Comparison of ENCODE assay signal across 9 cellular contexts in genomic region chr6:165049362-165049761, GRCh38.
A peak's percentile ranks its signal among the peaks of the same experiment; 100 is the strongest.
DNase-seq lines count a peak whose midpoint lies in the region; ATAC-seq and TF ChIP-seq lines count a peak whose summit lies in the region.
"Had no signal": no experiment of that assay in that cellular context is flagged by ENCODE, and none has a peak within 500 bp of the region (broad histone marks: within the 10 kb centered on the region; RNA-seq: fewer than 3 reads in every experiment).

No MANE protein-coding gene starts in this region.

- peak; percentile 77 for TF ChIP-seq CTCF in BE2C (IDR thresholded peaks at IDR 0.05; ENCODE audit: low read depth, low read length)
- TF ChIP-seq CTCF in GM13977 (IDR thresholded peaks at IDR 0.05; ENCODE audit: extremely low read depth, insufficient read depth, missing control alignments): peak; percentile 55
- no peak; the same call in 1 of the 2 replicates for TF ChIP-seq CTCF in RWPE1 (conservative IDR thresholded peaks at IDR 0.05; ENCODE audit: low read depth)

- no peak overlapping the region for H3K4me3 ChIP-seq in BE2C (ENCODE audit: low read depth, low read length)

- POLR2A ChIA-PET in RWPE1 (lab: Yijun Ruan, JAX; ENCODE audit: low non-redundant PET): no interaction called here

- H3K4me1 ChIP-seq in BE2C: no peaks in the 10 kb centered on the region

- CTCF ChIA-PET in RWPE1 (lab: Yijun Ruan, JAX): no interaction called here

- DNase-seq in BE2C: peak; percentile 77
- no peak for DNase-seq in GM13977 (ENCODE audit: low spot score)
- peak; percentile 13 for DNase-seq in RWPE1 (ENCODE audit: low spot score)
- DNase-seq in globus pallidus (ENCODE audit: low spot score): peak; percentile 16
- DNase-seq: IMR-90 had no signal

- H3K9me3 ChIP-seq in BE2C: no peaks in the 10 kb centered on the region

- in situ Hi-C loops in GM13977 (cut with MboI; ENCODE audit: low pct_unique_long_range_greater_than_20kb, low sequenced_read_pairs, unreplicated experiment): no loop called here

- no peak overlapping the region for H3K27ac ChIP-seq in RWPE1

- no peaks in the 10 kb centered on the region for H3K27me3 ChIP-seq in BE2C

- no peak for ATAC-seq in HG03159 (IDR thresholded peaks at IDR 0.05; ENCODE audit: unreplicated experiment)
- no peak for ATAC-seq in HG03442 (IDR thresholded peaks at IDR 0.05; ENCODE audit: unreplicated experiment)
- no peak for ATAC-seq in GM19452 (IDR thresholded peaks at IDR 0.05; ENCODE audit: unreplicated experiment)
- ATAC-seq in HG03175 (IDR thresholded peaks at IDR 0.05; ENCODE audit: unreplicated experiment): no peak

- no peaks in the 10 kb centered on the region for H3K36me3 ChIP-seq in BE2C
